ENCODE assay signal across 22 cellular contexts in the genomic region with DNA sequence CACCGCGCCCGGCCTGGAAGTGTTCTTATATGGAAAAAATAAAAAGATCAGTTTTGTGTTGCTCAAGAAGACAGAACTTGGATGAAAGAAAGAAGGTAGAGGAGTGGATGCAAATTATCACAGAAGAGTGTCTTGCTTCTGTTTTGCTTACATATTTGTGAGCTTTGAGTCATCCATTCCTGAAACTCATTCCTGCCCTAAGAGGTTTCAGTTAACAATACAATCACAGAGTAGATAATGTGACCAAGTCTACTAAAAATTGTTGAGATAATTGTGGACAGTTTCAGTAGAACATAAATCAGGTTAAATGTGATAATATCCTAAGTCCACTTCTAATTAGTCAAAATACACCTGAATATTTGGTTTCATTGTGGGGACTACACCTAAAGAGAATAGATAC. TPM values are rescaled to one million over a fixed set of nuclear protein-coding genes. Genes with fewer than 3 reads are reported as not detected.
DNase-seq lines count a peak whose midpoint lies in the region; ATAC-seq and TF ChIP-seq lines count a peak whose summit lies in the region.
"Had no signal": no experiment of that assay in that cellular context is flagged by ENCODE, and none has a peak within 500 bp of the region (broad histone marks: within the 10 kb centered on the region; RNA-seq: fewer than 3 reads in every experiment).

No MANE protein-coding gene starts in this region.

- H3K4me1 Mint-ChIP-seq in stimulated activated memory B cell treated with anti-CD40 and anti-IgM and Interleukin-4, amounts not matched to agents 10 μg/mL and 1 μg/mL and 100 μg/mL, for 72 hours: no peaks in the 10 kb centered on the region
- H3K4me1 Mint-ChIP-seq: activated CD4-positive, alpha-beta T cell treated with anti-CD3 and anti-CD28 coated beads for 36 hours; memory B cell had no signal

- H3K4me3 ChIP-seq in GM06990 (replicated peaks; ENCODE audit: low read depth, low read length) (no peak overlapping the region), WERI-Rb-1 (ENCODE audit: low read depth, low read length) (no peak overlapping the region), fibroblast of the aortic adventitia (ENCODE audit: low read depth, low read length) (no peak overlapping the region)
- H3K4me3 ChIP-seq: tibial nerve had no signal

- no peaks in the 10 kb centered on the region for H3K36me3 Mint-ChIP-seq in stimulated activated memory B cell treated with anti-CD40 and anti-IgM and Interleukin-4, amounts not matched to agents 10 μg/mL and 1 μg/mL and 100 μg/mL, for 72 hours
- H3K36me3 Mint-ChIP-seq: memory B cell; natural killer cell treated with Interleukin-12 subunit alpha and Interleukin-12 subunit beta and Interleukin-15 and Interleukin-18, amount 100 ng/mL, for 72 hours had no signal

- H3K27me3 Mint-ChIP-seq in stimulated activated memory B cell treated with anti-CD40 and anti-IgM and Interleukin-4, amounts not matched to agents 10 μg/mL and 1 μg/mL and 100 μg/mL, for 72 hours: no peaks in the 10 kb centered on the region
- H3K27me3 Mint-ChIP-seq: activated CD4-positive, alpha-beta T cell treated with anti-CD3 and anti-CD28 coated beads for 36 hours; memory B cell had no signal

- TF ChIP-seq CTCF in GM06990 (IDR thresholded peaks at IDR 0.05; ENCODE audit: insufficient read depth, low read length, poor library complexity, severe bottlenecking) (no peak), WERI-Rb-1 (IDR thresholded peaks at IDR 0.05; ENCODE audit: low read depth, low read length) (no peak), fibroblast of the aortic adventitia (IDR thresholded peaks at IDR 0.05; ENCODE audit: insufficient read depth, low read length) (no peak)

- H3K27ac Mint-ChIP-seq in stimulated activated memory B cell treated with anti-CD40 and anti-IgM and Interleukin-4, amounts not matched to agents 10 μg/mL and 1 μg/mL and 100 μg/mL, for 72 hours: no peak overlapping the region
- H3K27ac Mint-ChIP-seq: activated CD4-positive, alpha-beta T cell treated with anti-CD3 and anti-CD28 coated beads for 36 hours; memory B cell; natural killer cell treated with Interleukin-12 subunit alpha and Interleukin-12 subunit beta and Interleukin-15 and Interleukin-18, amount 100 ng/mL, for 72 hours had no signal

- H3K27me3 ChIP-seq in GM06990 (replicated peaks; ENCODE audit: control insufficient read depth, insufficient read depth, low read length): no peaks in the 10 kb centered on the region; the same call in none of the 2 replicates
- H3K27me3 ChIP-seq in WERI-Rb-1 (ENCODE audit: insufficient read depth, low read depth, severe bottlenecking): peaks cover 11% of the 10 kb centered on the region
- H3K27me3 ChIP-seq: foreskin keratinocyte had no signal

- no peak overlapping the region for H3K4me3 Mint-ChIP-seq in stimulated activated memory B cell treated with anti-CD40 and anti-IgM and Interleukin-4, amounts not matched to agents 10 μg/mL and 1 μg/mL and 100 μg/mL, for 72 hours
- H3K4me3 Mint-ChIP-seq: activated CD4-positive, alpha-beta T cell treated with anti-CD3 and anti-CD28 coated beads for 36 hours; memory B cell; natural killer cell treated with Interleukin-12 subunit alpha and Interleukin-12 subunit beta and Interleukin-15 and Interleukin-18, amount 100 ng/mL, for 72 hours had no signal

- H3K9me3 Mint-ChIP-seq in stimulated activated memory B cell treated with anti-CD40 and anti-IgM and Interleukin-4, amounts not matched to agents 10 μg/mL and 1 μg/mL and 100 μg/mL, for 72 hours: peaks cover 3% of the 10 kb centered on the region
- H3K9me3 Mint-ChIP-seq: natural killer cell treated with Interleukin-12 subunit alpha and Interleukin-12 subunit beta and Interleukin-15 and Interleukin-18, amount 100 ng/mL, for 72 hours had no signal

- no peak for ATAC-seq in GM21390 (IDR thresholded peaks at IDR 0.05; ENCODE audit: unreplicated experiment)
- no peak for ATAC-seq in stimulated activated memory B cell treated with anti-CD40 and anti-IgM and Interleukin-4, amounts not matched to agents 10 μg/mL and 1 μg/mL and 100 μg/mL, for 72 hours
- ATAC-seq: activated CD4-positive, alpha-beta T cell treated with anti-CD3 and anti-CD28 coated beads for 36 hours; foreskin keratinocyte; natural killer cell treated with Interleukin-12 subunit alpha and Interleukin-12 subunit beta and Interleukin-15 and Interleukin-18, amount 100 ng/mL, for 72 hours; stimulated activated naive CD8-positive, alpha-beta T cell treated with anti-CD3 and anti-CD28 coated beads, Interleukin-15, Interleukin-2, amounts not matched to agents 100 U/mL and 50 U/mL, for 24 hours had no signal

- DNase-seq in GM06990 (ENCODE audit: extremely low read depth, insufficient read length) (peak; percentile 15), WERI-Rb-1 (no peak), fibroblast of the aortic adventitia (ENCODE audit: low read depth) (peak; percentile 16), DMS 273 treated with DMSO at 0.1 percent for 48 hours (lab: John Stamatoyannopoulos, UW) (no peak)
- DNase-seq in stimulated activated CD4-positive, alpha-beta T cell treated with anti-CD3 and anti-CD28 coated beads, Interleukin-2, amount 100 ng/mL, for 48 hours: no peak
- DNase-seq: activated CD4-positive, alpha-beta T cell treated with anti-CD3 and anti-CD28 coated beads for 36 hours; activated gamma-delta T cell treated with Interleukin-2 at 50 U/mL for 16 hours; aorta; GDM1; hypothalamus; NCI-H1092; NCI-H524; stimulated activated CD4-positive, alpha-beta T cell treated with anti-CD3 and anti-CD28 coated beads, Interleukin-1b, Interleukin-23, amount 100 ng/mL, for 48 hours; stimulated activated naive CD8-positive, alpha-beta T cell treated with anti-CD3 and anti-CD28 coated beads, Interleukin-15, Interleukin-2, amounts not matched to agents 100 U/mL and 50 U/mL, for 24 hours; SW 1271 had no signal

- H3K36me3 ChIP-seq in GM06990 (ENCODE audit: control insufficient read depth, insufficient read depth, low read length) (no peaks in the 10 kb centered on the region), WERI-Rb-1 (no peaks in the 10 kb centered on the region)
- H3K36me3 ChIP-seq: tibial nerve had no signal

- no peaks in the 10 kb centered on the region for H3K9me3 ChIP-seq in WERI-Rb-1 (ENCODE audit: severe bottlenecking)
- H3K9me3 ChIP-seq: tibial nerve had no signal

- peak overlapping the region; percentile 71 for H3K27ac ChIP-seq in WERI-Rb-1
- H3K27ac ChIP-seq: C4-2B, foreskin keratinocyte, tibial nerve had no signal

RNA-seq across cellular contexts. Expression of a gene that starts 26.4 kb away (rescaled TPM):
- 3.5 and 11.1 TPM in 2 replicates for total RNA-seq in fibroblast of the aortic adventitia (ENCODE audit: low replicate concordance)
- total RNA-seq: activated CD4-positive, alpha-beta T cell treated with anti-CD3 and anti-CD28 coated beads for 36 hours; natural killer cell treated with Interleukin-12 subunit alpha and Interleukin-12 subunit beta and Interleukin-15 and Interleukin-18, amount 100 ng/mL, for 72 hours had no signal

RNA-seq across cellular contexts. Expression of a gene that starts 29.2 kb away (rescaled TPM):
- not detected in 2 replicates for total RNA-seq in fibroblast of the aortic adventitia (ENCODE audit: low replicate concordance)
- total RNA-seq: activated CD4-positive, alpha-beta T cell treated with anti-CD3 and anti-CD28 coated beads for 36 hours; aorta; foreskin keratinocyte; natural killer cell treated with Interleukin-12 subunit alpha and Interleukin-12 subunit beta and Interleukin-15 and Interleukin-18, amount 100 ng/mL, for 72 hours; tibial nerve had no signal

Comparison
In these comparisons a context has a peak if more than half of its experiments do, and no peak if none do; other contexts are left out.
1. DNase-seq: peak in GM06990 (single experiment) and fibroblast of the aortic adventitia (single experiment); none in WERI-Rb-1 (single experiment), stimulated activated CD4-positive, alpha-beta T cell treated with anti-CD3 and anti-CD28 coated beads, Interleukin-2, amount 100 ng/mL, for 48 hours (0 of 2) and DMS 273 treated with DMSO at 0.1 percent for 48 hours (single experiment).